26 cellular contexts compared by ENCODE assay signal in genomic region chr11:34972892-34973291, GRCh38. TPM values are rescaled to one million over a fixed set of nuclear protein-coding genes. Genes with fewer than 3 reads are reported as not detected.
A peak's percentile ranks its signal among the peaks of the same experiment; 100 is the strongest.
DNase-seq lines count a peak whose midpoint lies in the region; ATAC-seq, FAIRE-seq and TF ChIP-seq lines count a peak whose summit lies in the region.
"Had no signal": no experiment of that assay in that cellular context is flagged by ENCODE, and none has a peak within 500 bp of the region (broad histone marks: within the 10 kb centered on the region; RNA-seq: fewer than 3 reads in every experiment).

No MANE protein-coding gene starts in this region.

- H3K27me3 ChIP-seq in astrocyte (ENCODE audit: insufficient read depth, low read length): no peaks in the 10 kb centered on the region
- H3K27me3 ChIP-seq: body of pancreas, esophagus muscularis mucosa, heart left ventricle, SJCRH30, tibial nerve had no signal

- no peaks in the 10 kb centered on the region for H3K9me3 Mint-ChIP-seq in astrocyte (ENCODE audit: unreplicated experiment)
- H3K9me3 Mint-ChIP-seq in stimulated activated memory B cell treated with anti-CD40 and anti-IgM and Interleukin-4, amounts not matched to agents 10 μg/mL and 1 μg/mL and 100 μg/mL, for 72 hours: no peaks in the 10 kb centered on the region
- H3K9me3 Mint-ChIP-seq: CD14-positive monocyte; effector memory CD8-positive, alpha-beta T cell; memory B cell; stimulated activated naive CD8-positive, alpha-beta T cell treated with anti-CD3 and anti-CD28 coated beads, Interleukin-15, amount 100 ng/mL, for 72 hours had no signal

- H3K79me2 ChIP-seq in astrocyte (ENCODE audit: insufficient read depth, low read length): no peaks in the 10 kb centered on the region

- peaks cover 10% of the 10 kb centered on the region for H3K36me3 Mint-ChIP-seq in astrocyte (ENCODE audit: low read depth, unreplicated experiment)
- peaks cover 67% of the 10 kb centered on the region for H3K36me3 Mint-ChIP-seq in stimulated activated memory B cell treated with anti-CD40 and anti-IgM and Interleukin-4, amounts not matched to agents 10 μg/mL and 1 μg/mL and 100 μg/mL, for 72 hours

- intact Hi-C loops in sciatic nerve (cut with DNase I): no loop called here

- peaks cover 25% of the 10 kb centered on the region for H3K4me1 Mint-ChIP-seq in astrocyte (ENCODE audit: low read depth, unreplicated experiment)
- peaks cover 6% of the 10 kb centered on the region for H3K4me1 Mint-ChIP-seq in stimulated activated memory B cell treated with anti-CD40 and anti-IgM and Interleukin-4, amounts not matched to agents 10 μg/mL and 1 μg/mL and 100 μg/mL, for 72 hours
- H3K4me1 Mint-ChIP-seq: memory B cell; stimulated activated naive CD8-positive, alpha-beta T cell treated with anti-CD3 and anti-CD28 coated beads, Interleukin-15, amount 100 ng/mL, for 72 hours had no signal

- no peak overlapping the region for H3K27ac Mint-ChIP-seq in astrocyte (ENCODE audit: unreplicated experiment)
- no peak overlapping the region for H3K27ac Mint-ChIP-seq in stimulated activated memory B cell treated with anti-CD40 and anti-IgM and Interleukin-4, amounts not matched to agents 10 μg/mL and 1 μg/mL and 100 μg/mL, for 72 hours
- H3K27ac Mint-ChIP-seq: CD14-positive monocyte; effector memory CD8-positive, alpha-beta T cell; memory B cell; stimulated activated naive CD8-positive, alpha-beta T cell treated with anti-CD3 and anti-CD28 coated beads, Interleukin-15, amount 100 ng/mL, for 72 hours had no signal

- no peaks in the 10 kb centered on the region for H3K27me3 Mint-ChIP-seq in astrocyte (ENCODE audit: low read depth, unreplicated experiment)
- no peaks in the 10 kb centered on the region for H3K27me3 Mint-ChIP-seq in stimulated activated memory B cell treated with anti-CD40 and anti-IgM and Interleukin-4, amounts not matched to agents 10 μg/mL and 1 μg/mL and 100 μg/mL, for 72 hours
- H3K27me3 Mint-ChIP-seq: effector memory CD8-positive, alpha-beta T cell; memory B cell; stimulated activated naive CD8-positive, alpha-beta T cell treated with anti-CD3 and anti-CD28 coated beads, Interleukin-15, amount 100 ng/mL, for 72 hours had no signal

- H4K20me1 ChIP-seq in astrocyte (ENCODE audit: insufficient read depth, low read length): no peaks in the 10 kb centered on the region

- H3K4me3 ChIP-seq in astrocyte (ENCODE audit: insufficient read depth, low read depth, low read length) (no peak overlapping the region), fibroblast of villous mesenchyme (ENCODE audit: low read depth, low read length) (no peak overlapping the region)
- H3K4me3 ChIP-seq: body of pancreas, esophagus muscularis mucosa, heart left ventricle, SJCRH30, tibial nerve had no signal

- TF ChIP-seq POLR2A in H54 (IDR thresholded peaks at IDR 0.05; ENCODE audit: low read depth, low read length): no peak

- no peak overlapping the region for H3K9ac ChIP-seq in astrocyte (ENCODE audit: low read length)

- DNase-seq in AG08395 (ENCODE audit: low spot score): peak; percentile 61
- DNase-seq in H54 (ENCODE audit: insufficient read length, low spot score): no peak
- DNase-seq in astrocyte (ENCODE audit: low read depth): peak; percentile 72
- peak; percentile 97 for DNase-seq in fibroblast of villous mesenchyme (ENCODE audit: low read depth)
- DNase-seq in activated CD8-positive, alpha-beta memory T cell treated with anti-CD3 and anti-CD28 coated beads, Interleukin-2, amount 50 U/mL, for 4 hours: no peak
- DNase-seq in sciatic nerve (ENCODE audit: low spot score): no peak
- no peak for DNase-seq in GM19240 (ENCODE audit: insufficient read length, low spot score)
- DNase-seq: activated CD4-positive, alpha-beta T cell treated with anti-CD3 and anti-CD28 coated beads for 1 hour; activated CD8-positive, alpha-beta memory T cell treated with anti-CD3 and anti-CD28 coated beads for 24 hours; activated naive CD4-positive, alpha-beta T cell treated with anti-CD3 and anti-CD28 coated beads, Interleukin-2, amount 50 U/mL, for 16 hours; body of pancreas; effector memory CD8-positive, alpha-beta T cell; heart left ventricle; left colon; NCI-H1048; NCI-H2029; SJCRH30; stimulated activated CD4-positive, alpha-beta T cell treated with anti-CD3 and anti-CD28 coated beads, Interleukin-12 subunit alpha, Interleukin-12 subunit beta, amount 100 ng/mL, for 4 hours; stimulated activated CD4-positive, alpha-beta T cell treated with anti-CD3 and anti-CD28 coated beads, Interleukin-4, amount 100 ng/mL, for 4 hours; stimulated activated naive CD8-positive, alpha-beta T cell treated with anti-CD3 and anti-CD28 coated beads, Interleukin-15, amount 100 ng/mL, for 72 hours; T-helper 1 cell had no signal

- H3K27ac ChIP-seq in astrocyte (ENCODE audit: low read depth, low read length): no peak overlapping the region
- H3K27ac ChIP-seq: body of pancreas, esophagus muscularis mucosa, heart left ventricle, SJCRH30, tibial nerve had no signal

- no peak for ATAC-seq in stimulated activated memory B cell treated with anti-CD40 and anti-IgM and Interleukin-4, amounts not matched to agents 10 μg/mL and 1 μg/mL and 100 μg/mL, for 72 hours
- no peak for ATAC-seq in sciatic nerve
- ATAC-seq: body of pancreas; effector memory CD8-positive, alpha-beta T cell; heart left ventricle; left colon; stimulated activated naive CD8-positive, alpha-beta T cell treated with anti-CD3 and anti-CD28 coated beads, Interleukin-15, amount 100 ng/mL, for 72 hours had no signal

- H2AFZ ChIP-seq in astrocyte (ENCODE audit: low read depth, low read length): no peak overlapping the region

- FAIRE-seq in H54 (lab: Jason Lieb, UNC) (peak; percentile 94), astrocyte (lab: Jason Lieb, UNC) (peak; percentile 65)

- peaks cover 7% of the 10 kb centered on the region for H3K36me3 ChIP-seq in astrocyte (ENCODE audit: insufficient read depth, low read length)

- no peak overlapping the region for H3K4me2 ChIP-seq in astrocyte (ENCODE audit: low read length)

- H3K4me1 ChIP-seq in astrocyte (ENCODE audit: insufficient read depth, low read length): peaks cover 27% of the 10 kb centered on the region

- H3K9me3 ChIP-seq in astrocyte (ENCODE audit: insufficient read depth, low read depth, low read length): no peaks in the 10 kb centered on the region
- H3K9me3 ChIP-seq: body of pancreas, esophagus muscularis mucosa, heart left ventricle, SJCRH30, tibial nerve had no signal

- no peak for TF ChIP-seq CTCF in astrocyte (IDR thresholded peaks at IDR 0.05; ENCODE audit: insufficient read depth, low read depth, low read length)
- TF ChIP-seq CTCF in fibroblast of villous mesenchyme (IDR thresholded peaks at IDR 0.05; ENCODE audit: insufficient read depth, low read depth, low read length): no peak

- no peak overlapping the region for H3K4me3 Mint-ChIP-seq in astrocyte (ENCODE audit: unreplicated experiment)
- H3K4me3 Mint-ChIP-seq in stimulated activated memory B cell treated with anti-CD40 and anti-IgM and Interleukin-4, amounts not matched to agents 10 μg/mL and 1 μg/mL and 100 μg/mL, for 72 hours: no peak overlapping the region
- H3K4me3 Mint-ChIP-seq: CD14-positive monocyte; effector memory CD8-positive, alpha-beta T cell; memory B cell; stimulated activated naive CD8-positive, alpha-beta T cell treated with anti-CD3 and anti-CD28 coated beads, Interleukin-15, amount 100 ng/mL, for 72 hours had no signal

RNA-seq across cellular contexts. Expression of gene PDHX, which starts 56.5 kb away (rescaled TPM):
- total RNA-seq in astrocyte (41.9 and 44.0 TPM in 2 replicates), fibroblast of villous mesenchyme (32.5 and 66.9 TPM in 2 replicates), sciatic nerve (37.0 TPM)

RNA-seq across cellular contexts. Expression of gene APIP, which starts 56.7 kb away (rescaled TPM):
- 13.9 and 14.1 TPM in 2 replicates for total RNA-seq in astrocyte
- 22.5 and 33.2 TPM in 2 replicates for total RNA-seq in fibroblast of villous mesenchyme
- total RNA-seq in sciatic nerve: 35.4 TPM

Comparison
In these comparisons a context has a peak if more than half of its experiments do, and no peak if none do; other contexts are left out.
1. DNase-seq: peak in AG08395 (single experiment), astrocyte (single experiment) and fibroblast of villous mesenchyme (single experiment); none in H54 (single experiment), activated CD8-positive, alpha-beta memory T cell treated with anti-CD3 and anti-CD28 coated beads, Interleukin-2, amount 50 U/mL, for 4 hours (single experiment), sciatic nerve (single experiment) and GM19240 (single experiment).